ENCODE assay signal across 10 cellular contexts in the genomic region with DNA sequence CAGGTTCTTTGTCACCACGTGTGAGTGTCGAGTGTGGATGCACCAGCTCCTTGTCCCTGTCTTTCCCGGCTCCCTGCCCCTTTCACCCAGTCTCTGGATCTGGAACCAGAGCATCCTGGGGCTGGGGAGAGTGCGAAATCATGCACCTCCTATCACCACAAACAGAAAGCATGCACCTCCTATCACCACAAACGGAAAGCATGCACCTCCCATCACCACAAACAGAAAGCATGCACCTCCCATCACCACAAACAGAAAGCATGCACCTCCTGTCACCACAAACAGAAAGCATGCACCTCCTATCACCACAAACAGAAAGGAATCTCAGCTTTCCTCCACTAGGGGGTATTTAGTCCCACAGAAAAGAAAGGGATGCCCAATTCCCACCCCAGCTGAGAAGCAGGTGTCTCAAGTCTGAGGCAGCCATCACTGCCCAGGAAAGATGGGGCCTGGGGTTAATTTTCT. TPM values are rescaled to one million over a fixed set of nuclear protein-coding genes. Genes with fewer than 3 reads are reported as not detected.
DNase-seq lines count a peak whose midpoint lies in the region; ATAC-seq, FAIRE-seq and TF ChIP-seq lines count a peak whose summit lies in the region.
"Had no signal": no experiment of that assay in that cellular context is flagged by ENCODE, and none has a peak within 500 bp of the region (broad histone marks: within the 10 kb centered on the region; RNA-seq: fewer than 3 reads in every experiment).

No MANE protein-coding gene starts in this region.

- no peak for TF ChIP-seq POLR2A in transverse colon (IDR thresholded peaks at IDR 0.05)

- in situ Hi-C loops in transverse colon (cut with MboI; ENCODE audit: low pct_ligation_motif_present in 1 of 4, low pct_unique_long_range_greater_than_20kb in 1 of 4, low sequenced_read_pairs in 3 of 4) = no loop called here

- H3K36me3 ChIP-seq in BE2C = no peaks in the 10 kb centered on the region
- H3K36me3 ChIP-seq in transverse colon = no peaks in the 10 kb centered on the region

- WGBS in transverse colon (ENCODE audit: low coverage in 1 of 2), 2 donors = 0 to 46% methylated on average over 1 to 5 of the region's 5 CpGs

- H3K36me3 Mint-ChIP-seq in effector memory CD8-positive, alpha-beta T cell (ENCODE audit: insufficient read depth) = peaks cover 6% of the 10 kb centered on the region

- DNase-seq in BE2C (no peak), OCI-M1 (lab: John Stamatoyannopoulos, UW) (peak; percentile 52), D721Med (ENCODE audit: insufficient read length, low spot score) (no peak), transverse colon (no peak)
- DNase-seq in effector memory CD8-positive, alpha-beta T cell = peak in 2 of 3 experiments; percentile 6 to 11

- H3K27ac Mint-ChIP-seq in effector memory CD8-positive, alpha-beta T cell = peak overlapping the region in 1 of 2 donors; percentile 67

- TF ChIP-seq EP300 in transverse colon (IDR thresholded peaks at IDR 0.05; ENCODE audit: low read depth) = no peak

- no peak for FAIRE-seq in D721Med (lab: Jason Lieb, UNC)
- FAIRE-seq: colon had no signal

- H3K27me3 ChIP-seq in BE2C = peaks cover 40% of the 10 kb centered on the region
- peaks cover 57% of the 10 kb centered on the region for H3K27me3 ChIP-seq in transverse colon

- no peak overlapping the region for H3K27ac ChIP-seq in transverse colon

- H3K4me3 Mint-ChIP-seq in effector memory CD8-positive, alpha-beta T cell = peak overlapping the region; percentile 53 to 63

- no peaks in the 10 kb centered on the region for H3K9me3 ChIP-seq in BE2C
- no peaks in the 10 kb centered on the region for H3K9me3 ChIP-seq in transverse colon

- peak; percentile 69 for ATAC-seq in effector memory CD8-positive, alpha-beta T cell (replicated peaks)
- ATAC-seq in GM18519 (IDR thresholded peaks at IDR 0.05; ENCODE audit: low FRiP score, unreplicated experiment) (no peak), GM21515 (IDR thresholded peaks at IDR 0.05; ENCODE audit: unreplicated experiment) (no peak)

- peaks cover 0 to 17% of the 10 kb centered on the region in 2 donors for H3K27me3 Mint-ChIP-seq in effector memory CD8-positive, alpha-beta T cell

- intact Hi-C loops in transverse colon (cut with DNase I; ENCODE audit: low total_unique reads) = no loop called here

- H3K4me1 ChIP-seq in BE2C (no peaks in the 10 kb centered on the region), transverse colon (peaks cover 0 to 10% (median 0%) of the 10 kb centered on the region in 4 donors)

- H3K9me3 Mint-ChIP-seq in effector memory CD8-positive, alpha-beta T cell = no peaks in the 10 kb centered on the region

- peaks cover 24 to 31% of the 10 kb centered on the region in 2 donors for H3K4me1 Mint-ChIP-seq in effector memory CD8-positive, alpha-beta T cell (ENCODE audit: low read depth in 2 of 2)

- H3K4me3 ChIP-seq in BE2C (ENCODE audit: low read depth, low read length) (no peak overlapping the region), GM12875 (ENCODE audit: low read depth, low read length) (no peak overlapping the region), transverse colon (no peak overlapping the region)

- peak; percentile 52 for TF ChIP-seq CTCF in BE2C (IDR thresholded peaks at IDR 0.05; ENCODE audit: low read depth, low read length)
- TF ChIP-seq CTCF in GM12875 (IDR thresholded peaks at IDR 0.05; ENCODE audit: borderline replicate concordance, insufficient read depth, low read depth, low read length) = peak; percentile 13; the same call in 1 of the 2 replicates
- no peak for TF ChIP-seq CTCF in D721Med (IDR thresholded peaks at IDR 0.05; ENCODE audit: insufficient read depth, missing control alignments)
- no peak for TF ChIP-seq CTCF in transverse colon (IDR thresholded peaks at IDR 0.05)

RNA-seq across cellular contexts. Expression of gene GLB1L3, which starts 5.9 kb away (rescaled TPM):
- polyA plus RNA-seq in BE2C (2012; ENCODE audit: insufficient read depth, insufficient read length, low read depth) = not detected
- total RNA-seq in transverse colon = under 1 TPM in 1 of 4 donors, not detected in 3; 0.16 TPM
- total RNA-seq: lung microvascular endothelial cell had no signal

RNA-seq across cellular contexts. Expression of gene ACAD8, which starts 16.9 kb away (rescaled TPM):
- polyA plus RNA-seq in BE2C (2012; ENCODE audit: insufficient read depth, insufficient read length, low read depth) = 34.0 TPM
- total RNA-seq in transverse colon = 10 to 100 TPM; 34.8 to 59.1 (median 45.7) TPM

RNA-seq across cellular contexts. Expression of gene THYN1, which starts 17.1 kb away (rescaled TPM):
- polyA plus RNA-seq in BE2C (2012; ENCODE audit: insufficient read depth, insufficient read length, low read depth) = 38.9 TPM
- total RNA-seq in transverse colon = 10 to 100 TPM; 16.1 to 39.3 (median 33.2) TPM

RNA-seq across cellular contexts. Expression of gene VPS26B, which starts 45.8 kb away (rescaled TPM):
- polyA plus RNA-seq in BE2C (2012; ENCODE audit: insufficient read depth, insufficient read length, low read depth) = 99.7 TPM
- 10 to 100 TPM; 32.8 to 49.4 (median 44.6) TPM for total RNA-seq in transverse colon

RNA-seq across cellular contexts. Expression of gene NCAPD3, which starts 46.5 kb away (rescaled TPM):
- 75.8 TPM for polyA plus RNA-seq in BE2C (2012; ENCODE audit: insufficient read depth, insufficient read length, low read depth)
- 10 to 100 TPM in 2 of 4 donors, 1 to 10 TPM in 2; 7.0 to 21.3 (median 13.8) TPM for total RNA-seq in transverse colon

Comparison
In these comparisons a context has a peak if more than half of its experiments do, and no peak if none do; other contexts are left out.
1. DNase-seq: peak in OCI-M1 (single experiment) and effector memory CD8-positive, alpha-beta T cell (2 of 3); none in BE2C (single experiment), D721Med (single experiment) and transverse colon (single experiment).
2. CTCF ChIP-seq: peak in BE2C (single experiment) and GM12875 (single experiment); none in D721Med (single experiment) and transverse colon (0 of 5).